8 cellular contexts compared by ENCODE assay signal in the genomic region with DNA sequence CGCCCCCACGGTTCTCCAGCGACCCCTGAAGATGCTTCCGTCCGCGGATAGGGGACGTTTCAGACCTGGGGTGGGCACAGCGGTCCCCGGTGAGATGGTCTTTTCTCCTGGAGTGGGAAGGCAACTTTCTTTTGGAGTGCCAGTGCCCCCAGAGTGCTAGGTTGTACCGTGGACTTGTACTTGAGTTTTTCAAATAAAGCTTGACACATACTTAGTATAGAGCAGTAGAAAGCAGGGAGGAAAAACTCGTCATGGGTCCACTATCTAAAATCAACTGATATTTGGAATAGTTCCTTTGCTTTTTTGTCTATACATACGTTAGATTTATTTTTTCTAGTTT. TPM values are rescaled to one million over a fixed set of nuclear protein-coding genes. Genes with fewer than 3 reads are reported as not detected.
DNase-seq lines count a peak whose midpoint lies in the region; ATAC-seq and TF ChIP-seq lines count a peak whose summit lies in the region.

No MANE protein-coding gene starts in this region.

- H3K9me3 ChIP-seq in colonic mucosa: no peaks in the 10 kb centered on the region
- no peaks in the 10 kb centered on the region for H3K9me3 ChIP-seq in naive thymus-derived CD4-positive, alpha-beta T cell (ENCODE audit: control insufficient read depth in 2 of 3, low read length in 3 of 3)

- H3K27me3 ChIP-seq in colonic mucosa: no peaks in the 10 kb centered on the region
- no peaks in the 10 kb centered on the region for H3K27me3 ChIP-seq in naive thymus-derived CD4-positive, alpha-beta T cell (ENCODE audit: control insufficient read depth in 2 of 2, insufficient read depth in 2 of 2, low read length in 2 of 2)

- H3K36me3 ChIP-seq in colonic mucosa: no peaks in the 10 kb centered on the region
- no peaks in the 10 kb centered on the region for H3K36me3 ChIP-seq in naive thymus-derived CD4-positive, alpha-beta T cell (ENCODE audit: control insufficient read depth in 2 of 3, insufficient read depth in 3 of 3, low read length in 3 of 3)

- CTCF ChIA-PET in activated naive CD4-positive, alpha-beta T cell treated with anti-CD3 and anti-CD28 coated beads for 36 hours (lab: Charles Lee): interaction anchor here (0.6 to 2.9 kb wide), 26 partner anchors 8 to 445 kb away, joined by 3 to 24 read pairs (median 5); partner anchors contain the start of genes ADRA2A, RBM20 and SMC3
- CTCF ChIA-PET in naive thymus-derived CD4-positive, alpha-beta T cell (lab: Charles Lee): interaction anchor here (0.6 to 2.9 kb wide), 4 partner anchors 11 to 481 kb away, joined by 3 to 7 read pairs (median 3); no protein-coding TSS in a partner anchor

- peak overlapping the region; percentile 28 to 52 for H3K9ac ChIP-seq in colonic mucosa (ENCODE audit: low read depth in 2 of 2, low read length in 2 of 2)

- DNase-seq in activated naive CD4-positive, alpha-beta T cell treated with anti-CD3 and anti-CD28 coated beads for 36 hours: no peak
- DNase-seq in activated naive CD4-positive, alpha-beta T cell treated with Interleukin-2 at 50 U/mL for 16 hours: no peak
- no peak for DNase-seq in colonic mucosa
- no peak for DNase-seq in naive thymus-derived CD4-positive, alpha-beta T cell
- DNase-seq in glomerular visceral epithelial cell (ENCODE audit: extremely low spot score): no peak
- no peak for DNase-seq in putamen (ENCODE audit: low spot score)

- ATAC-seq in HG03565 (IDR thresholded peaks at IDR 0.05; ENCODE audit: unreplicated experiment) (peak; percentile 25), GM21526 (IDR thresholded peaks at IDR 0.05; ENCODE audit: low FRiP score, unreplicated experiment) (no peak)
- ATAC-seq in naive thymus-derived CD4-positive, alpha-beta T cell: peak; percentile 48

- no peak for TF ChIP-seq CTCF in colonic mucosa (IDR thresholded peaks at IDR 0.05)

- H3K4me3 ChIP-seq in colonic mucosa: peak overlapping the region; percentile 55
- peak overlapping the region; percentile 88 for H3K4me3 ChIP-seq in naive thymus-derived CD4-positive, alpha-beta T cell (ENCODE audit: low read length)

- no peak overlapping the region for H3K27ac ChIP-seq in colonic mucosa
- H3K27ac ChIP-seq in naive thymus-derived CD4-positive, alpha-beta T cell (ENCODE audit: low read depth, low read length): peak overlapping the region; percentile 70

- H3K4me1 Mint-ChIP-seq in activated naive CD4-positive, alpha-beta T cell treated with anti-CD3 and anti-CD28 coated beads for 36 hours (ENCODE audit: low read depth): peaks cover 2% of the 10 kb centered on the region
- H3K4me1 Mint-ChIP-seq in naive thymus-derived CD4-positive, alpha-beta T cell: peaks cover 0 to 12% (median 4%) of the 10 kb centered on the region in 7 donors

- intact Hi-C loops in activated naive CD4-positive, alpha-beta T cell treated with anti-CD3 and anti-CD28 coated beads for 36 hours (cut with micrococcal nuclease): loop anchor here (1.0 kb wide), 2 partner anchors 62 to 366 kb away; no protein-coding TSS in a partner anchor
- intact Hi-C loops in colonic mucosa (cut with DNase I): no loop called here
- intact Hi-C loops in naive thymus-derived CD4-positive, alpha-beta T cell (cut with micrococcal nuclease): loop anchor here (1.0 to 5.0 kb wide), 8 partner anchors 28 to 925 kb away; partner anchors contain the start of genes DUSP5 (in 1 of the 2), RBM20 (in 1 of the 2) and SMC3 (in 1 of the 2)

- H3K9me3 Mint-ChIP-seq in activated naive CD4-positive, alpha-beta T cell treated with anti-CD3 and anti-CD28 coated beads for 36 hours: no peaks in the 10 kb centered on the region
- H3K9me3 Mint-ChIP-seq in naive thymus-derived CD4-positive, alpha-beta T cell: no peaks in the 10 kb centered on the region

- peak overlapping the region; percentile 75 for H3K4me3 Mint-ChIP-seq in activated naive CD4-positive, alpha-beta T cell treated with anti-CD3 and anti-CD28 coated beads for 36 hours
- H3K4me3 Mint-ChIP-seq in naive thymus-derived CD4-positive, alpha-beta T cell: peak overlapping the region; percentile 80 to 94 (median 91)

- H3K4me1 ChIP-seq in colonic mucosa: no peaks in the 10 kb centered on the region
- H3K4me1 ChIP-seq in naive thymus-derived CD4-positive, alpha-beta T cell (ENCODE audit: control insufficient read depth in 2 of 2, insufficient read depth in 2 of 2, low read length in 2 of 2): peaks cover 0 to 3% of the 10 kb centered on the region in 2 donors

- H3K36me3 Mint-ChIP-seq in activated naive CD4-positive, alpha-beta T cell treated with anti-CD3 and anti-CD28 coated beads for 36 hours (ENCODE audit: low read depth): no peaks in the 10 kb centered on the region
- no peaks in the 10 kb centered on the region for H3K36me3 Mint-ChIP-seq in naive thymus-derived CD4-positive, alpha-beta T cell

- POLR2A ChIA-PET in naive thymus-derived CD4-positive, alpha-beta T cell (lab: Charles Lee): interaction anchor here (0.9 to 2.1 kb wide), 3 partner anchors 10 to 201 kb away, joined by 4 to 5 read pairs (median 5); no protein-coding TSS in a partner anchor

- no peak overlapping the region for H3K27ac Mint-ChIP-seq in activated naive CD4-positive, alpha-beta T cell treated with anti-CD3 and anti-CD28 coated beads for 36 hours
- H3K27ac Mint-ChIP-seq in naive thymus-derived CD4-positive, alpha-beta T cell: peak overlapping the region in 8 of 9 donors; percentile 34 to 90 (median 82)

- no peaks in the 10 kb centered on the region for H3K27me3 Mint-ChIP-seq in activated naive CD4-positive, alpha-beta T cell treated with anti-CD3 and anti-CD28 coated beads for 36 hours (ENCODE audit: low read depth)
- peaks cover 0 to 74% (median 0%) of the 10 kb centered on the region in 5 donors for H3K27me3 Mint-ChIP-seq in naive thymus-derived CD4-positive, alpha-beta T cell

RNA-seq across cellular contexts. Expression of gene RBM20, which starts 28.4 kb away (rescaled TPM):
- under 1 TPM; 0.40 to 0.50 TPM for total RNA-seq in activated naive CD4-positive, alpha-beta T cell treated with anti-CD3 and anti-CD28 coated beads for 36 hours
- under 1 TPM; 0.49 to 0.80 TPM for total RNA-seq in colonic mucosa
- 1 to 10 TPM in 2 of 5 experiments, under 1 TPM in 3; 0.16 to 1.7 (median 0.40) TPM for total RNA-seq in naive thymus-derived CD4-positive, alpha-beta T cell
- under 1 TPM in 1 of 2 donors, not detected in 1; 0.18 TPM for polyA plus RNA-seq in naive thymus-derived CD4-positive, alpha-beta T cell
